8 cellular contexts compared by ENCODE assay signal in genomic region chr9:111482656-111483418, GRCh38. TPM values are rescaled to one million over a fixed set of nuclear protein-coding genes. Genes with fewer than 3 reads are reported as not detected.
DNase-seq lines count a peak whose midpoint lies in the region; ATAC-seq and TF ChIP-seq lines count a peak whose summit lies in the region.

No MANE protein-coding gene starts in this region.

- H3K27ac Mint-ChIP-seq in activated B cell treated with CpG ODN at 0.5 μM for 24 hours = peak overlapping the region; percentile 80

- peaks cover 30% of the 10 kb centered on the region for H3K4me1 Mint-ChIP-seq in activated B cell treated with CpG ODN at 0.5 μM for 24 hours

- H3K9me3 Mint-ChIP-seq in activated B cell treated with CpG ODN at 0.5 μM for 24 hours = no peaks in the 10 kb centered on the region

- CTCF ChIA-PET in activated B cell treated with CpG ODN at 0.5 μM for 24 hours (lab: Charles Lee) = interaction anchor here (1.2 kb wide), 1 partner anchor 115 kb away, joined by 3 read pairs; no protein-coding TSS in a partner anchor

- H3K27ac ChIP-seq in caudate nucleus (ENCODE audit: low read depth, low read length) = peak overlapping the region; percentile 87

- no peak for TF ChIP-seq CTCF in activated B cell treated with CpG ODN at 0.5 μM for 24 hours (IDR thresholded peaks at IDR 0.05)

- POLR2A ChIA-PET in activated B cell treated with CpG ODN at 0.5 μM for 24 hours (lab: Charles Lee) = interaction anchor here (0.6 to 2.2 kb wide), 8 partner anchors 18 to 1793 kb away, joined by 3 to 10 read pairs (median 4); partner anchors contain the start of genes CDC26, DNAJC25, FKBP15 and HSDL2

- H3K27me3 Mint-ChIP-seq in activated B cell treated with CpG ODN at 0.5 μM for 24 hours = peaks cover 3% of the 10 kb centered on the region

- peaks cover 2% of the 10 kb centered on the region for H3K36me3 Mint-ChIP-seq in activated B cell treated with CpG ODN at 0.5 μM for 24 hours (ENCODE audit: low read depth)

- peak overlapping the region; percentile 88 for H3K4me3 Mint-ChIP-seq in activated B cell treated with CpG ODN at 0.5 μM for 24 hours

- intact Hi-C loops in activated B cell treated with CpG ODN at 0.5 μM for 24 hours (cut with micrococcal nuclease) = loop anchor here (2.0 to 10.0 kb wide), 6 partner anchors 182 to 1928 kb away; partner anchors contain the start of genes C9orf43, CDC26, GNG10 and KIAA1958

- ATAC-seq in HG02852 (IDR thresholded peaks at IDR 0.05; ENCODE audit: unreplicated experiment) (peak; percentile 53), activated B cell treated with CpG ODN at 0.5 μM for 24 hours (ENCODE audit: low read depth) (peak; percentile 52)

- DNase-seq in NCI-H1417 (lab: John Stamatoyannopoulos, UW) (peak; percentile 30 to 87 (median 84)), NCI-H1417 treated with DMSO at 0.1 percent for 48 hours (lab: John Stamatoyannopoulos, UW) (no peak), NCI-H2029 treated with DMSO at 0.1 percent for 48 hours (lab: John Stamatoyannopoulos, UW) (peak; percentile 52), activated B cell treated with CpG ODN at 0.5 μM for 24 hours (peak; percentile 74), caudate nucleus (lab: John Stamatoyannopoulos, UW) (peak in 58 of 61 donors; percentile 11 to 76 (median 50)), islet precursor cell (peak; percentile 85)
- DNase-seq in stimulated activated CD4-positive, alpha-beta T cell treated with anti-CD3 and anti-CD28 coated beads, Interleukin-12 subunit alpha, Interleukin-12 subunit beta, amount 100 ng/mL, for 4 hours = peak; percentile 56

RNA-seq across cellular contexts. Expression of gene ECPAS, which starts 1.3 kb away (rescaled TPM):
- total RNA-seq in activated B cell treated with CpG ODN at 0.5 μM for 24 hours = 74.2 and 81.9 TPM in 2 replicates

RNA-seq across cellular contexts. Expression of gene ZNF483, which starts 42.1 kb away (rescaled TPM):
- 1.4 and 2.7 TPM in 2 replicates for total RNA-seq in activated B cell treated with CpG ODN at 0.5 μM for 24 hours
